ENCODE assay signal across 13 cellular contexts in the genomic region with DNA sequence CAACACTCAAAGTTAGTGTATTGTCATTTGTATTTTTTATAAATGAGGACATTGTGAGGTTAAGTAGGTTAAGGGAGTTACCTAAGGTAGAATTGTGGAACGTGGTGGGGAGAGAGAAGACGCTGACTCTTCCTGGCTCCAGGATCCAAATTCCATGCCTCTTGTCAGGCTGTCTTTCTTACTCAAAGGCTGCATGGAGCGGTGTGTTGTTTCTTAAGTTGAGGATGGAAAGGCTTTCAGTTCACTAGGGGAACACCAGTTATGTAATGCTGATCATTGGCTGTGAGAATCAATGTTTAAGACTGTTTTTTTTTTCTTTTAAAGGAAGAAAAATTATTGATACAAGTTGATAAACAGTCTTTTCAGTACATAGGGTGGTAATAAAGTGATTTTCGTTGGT. TPM values are rescaled to one million over a fixed set of nuclear protein-coding genes. Genes with fewer than 3 reads are reported as not detected.
A peak's percentile ranks its signal among the peaks of the same experiment; 100 is the strongest.
DNase-seq lines count a peak whose midpoint lies in the region; ATAC-seq and TF ChIP-seq lines count a peak whose summit lies in the region.
"Had no signal": no experiment of that assay in that cellular context is flagged by ENCODE, and none has a peak within 500 bp of the region (broad histone marks: within the 10 kb centered on the region; RNA-seq: fewer than 3 reads in every experiment).

No MANE protein-coding gene starts in this region.

- H3K9ac ChIP-seq in HUES48 (ENCODE audit: low read depth, low read length) (no peak overlapping the region), neural cell (ENCODE audit: low read length) (no peak overlapping the region)

- peak overlapping the region; percentile 52 for H3K4me3 Mint-ChIP-seq in T-helper 2 cell treated with Interferon-gamma antibody and Interleukin-4, amounts not matched to agents 5 μg/mL and 100 μg/mL, for 36 hours
- peak overlapping the region; percentile 97 for H3K4me3 Mint-ChIP-seq in activated naive CD8-positive, alpha-beta T cell treated with anti-CD3 and anti-CD28 coated beads, Interleukin-2, amount 10 ng/mL, durations not matched to agents 7 days and 5 days

- H3K36me3 Mint-ChIP-seq in T-helper 2 cell treated with Interferon-gamma antibody and Interleukin-4, amounts not matched to agents 5 μg/mL and 100 μg/mL, for 36 hours (ENCODE audit: low read depth) = peaks cover 34% of the 10 kb centered on the region
- H3K36me3 Mint-ChIP-seq in activated naive CD8-positive, alpha-beta T cell treated with anti-CD3 and anti-CD28 coated beads, Interleukin-2, amount 10 ng/mL, durations not matched to agents 7 days and 5 days = peaks cover 12% of the 10 kb centered on the region

- H4K20me1 ChIP-seq in neural cell (ENCODE audit: insufficient read depth) = peaks cover 16% of the 10 kb centered on the region

- in situ Hi-C loops in GM13977 (cut with MboI; ENCODE audit: low pct_unique_long_range_greater_than_20kb, low sequenced_read_pairs, unreplicated experiment) = no loop called here

- peaks cover 68% of the 10 kb centered on the region for H3K79me2 ChIP-seq in neural cell (replicated peaks; ENCODE audit: insufficient read depth, low read length)

- peaks cover 38% of the 10 kb centered on the region for H3K4me1 Mint-ChIP-seq in T-helper 2 cell treated with Interferon-gamma antibody and Interleukin-4, amounts not matched to agents 5 μg/mL and 100 μg/mL, for 36 hours (ENCODE audit: low read depth)
- H3K4me1 Mint-ChIP-seq in activated naive CD8-positive, alpha-beta T cell treated with anti-CD3 and anti-CD28 coated beads, Interleukin-2, amount 10 ng/mL, durations not matched to agents 7 days and 5 days = peaks cover 53% of the 10 kb centered on the region

- TF ChIP-seq CTCF in neural cell (IDR thresholded peaks at IDR 0.05; ENCODE audit: poor library complexity, severe bottlenecking) (no peak), GM13977 (IDR thresholded peaks at IDR 0.05; ENCODE audit: extremely low read depth, insufficient read depth, missing control alignments) (no peak)

- DNase-seq in T-helper 2 cell treated with Interferon-gamma antibody and Interleukin-4, amounts not matched to agents 5 μg/mL and 100 μg/mL, for 36 hours (ENCODE audit: low spot score) = no peak
- DNase-seq in T-helper 2 cell = no peak
- DNase-seq in activated naive CD8-positive, alpha-beta T cell treated with anti-CD3 and anti-CD28 coated beads, Interleukin-2, amount 10 ng/mL, durations not matched to agents 7 days and 5 days = no peak
- DNase-seq in GM13977 (ENCODE audit: low spot score) = no peak
- DNase-seq: body of pancreas, NCI-H226 had no signal

- POLR2A ChIA-PET in activated naive CD8-positive, alpha-beta T cell treated with anti-CD3 and anti-CD28 coated beads, Interleukin-2, amount 10 ng/mL, durations not matched to agents 7 days and 5 days (lab: Charles Lee) = interaction anchor here (0.8 kb wide), 1 partner anchor 81 kb away, joined by 3 read pairs; no protein-coding TSS in a partner anchor

- H3K9me2 ChIP-seq in neural cell (ENCODE audit: insufficient read depth, low read length) = no peaks in the 10 kb centered on the region

- peak overlapping the region; percentile 16 for H3K27ac Mint-ChIP-seq in T-helper 2 cell treated with Interferon-gamma antibody and Interleukin-4, amounts not matched to agents 5 μg/mL and 100 μg/mL, for 36 hours
- peak overlapping the region; percentile 27 for H3K27ac Mint-ChIP-seq in activated naive CD8-positive, alpha-beta T cell treated with anti-CD3 and anti-CD28 coated beads, Interleukin-2, amount 10 ng/mL, durations not matched to agents 7 days and 5 days

- no peaks in the 10 kb centered on the region for H3K27me3 Mint-ChIP-seq in T-helper 2 cell treated with Interferon-gamma antibody and Interleukin-4, amounts not matched to agents 5 μg/mL and 100 μg/mL, for 36 hours (ENCODE audit: low read depth)
- H3K27me3 Mint-ChIP-seq in activated naive CD8-positive, alpha-beta T cell treated with anti-CD3 and anti-CD28 coated beads, Interleukin-2, amount 10 ng/mL, durations not matched to agents 7 days and 5 days = peaks cover 2% of the 10 kb centered on the region

- ATAC-seq in activated naive CD8-positive, alpha-beta T cell treated with anti-CD3 and anti-CD28 coated beads, Interleukin-2, amount 10 ng/mL, durations not matched to agents 7 days and 5 days (ENCODE audit: low read depth) = no peak
- no peak for ATAC-seq in HG03521 (IDR thresholded peaks at IDR 0.05; ENCODE audit: unreplicated experiment)
- ATAC-seq in GM21737 (IDR thresholded peaks at IDR 0.05; ENCODE audit: unreplicated experiment) = no peak
- ATAC-seq: body of pancreas, Right ventricle myocardium inferior had no signal

- no peak overlapping the region for H3K4me2 ChIP-seq in neural cell (ENCODE audit: low read length)

- H3K9me3 ChIP-seq in HUES48 (ENCODE audit: control insufficient read depth, insufficient read depth, low read length) (no peaks in the 10 kb centered on the region), neural cell (ENCODE audit: low read length) (no peaks in the 10 kb centered on the region)
- H3K9me3 ChIP-seq: body of pancreas had no signal

- TF ChIP-seq RAD21 in neural cell (conservative IDR thresholded peaks at IDR 0.05) = no peak

- H3K4me1 ChIP-seq in HUES48 (ENCODE audit: control insufficient read depth, insufficient read depth, low read length) = peaks cover 16% of the 10 kb centered on the region

- no peak overlapping the region for H3K27ac ChIP-seq in HUES48 (ENCODE audit: low read depth, low read length)
- H3K27ac ChIP-seq in neural cell (ENCODE audit: low read length) = no peak overlapping the region
- H3K27ac ChIP-seq: body of pancreas had no signal

- H3K4me3 ChIP-seq in HUES48 (ENCODE audit: low read depth, low read length) (0 out of 2 replicates have a peak overlapping the region, but pooled peaks have one; percentile 5), neural cell (ENCODE audit: low read length) (peak overlapping the region; percentile 70)
- H3K4me3 ChIP-seq: body of pancreas had no signal

- H2AFZ ChIP-seq in neural cell (ENCODE audit: low read depth, low read length) = no peak overlapping the region

- H3K27me3 ChIP-seq in HUES48 (ENCODE audit: control insufficient read depth, insufficient read depth, low read length) (no peaks in the 10 kb centered on the region), neural cell (ENCODE audit: insufficient read depth, low read depth, low read length) (no peaks in the 10 kb centered on the region)
- H3K27me3 ChIP-seq: body of pancreas had no signal

- no peak for TF ChIP-seq EP300 in neural cell (conservative IDR thresholded peaks at IDR 0.05; ENCODE audit: poor library complexity, severe bottlenecking)

- H3K9me3 Mint-ChIP-seq in T-helper 2 cell treated with Interferon-gamma antibody and Interleukin-4, amounts not matched to agents 5 μg/mL and 100 μg/mL, for 36 hours = no peaks in the 10 kb centered on the region
- H3K9me3 Mint-ChIP-seq in activated naive CD8-positive, alpha-beta T cell treated with anti-CD3 and anti-CD28 coated beads, Interleukin-2, amount 10 ng/mL, durations not matched to agents 7 days and 5 days = no peaks in the 10 kb centered on the region

- no peaks in the 10 kb centered on the region for H3F3A ChIP-seq in neural cell (ENCODE audit: insufficient read depth, low read length, poor library complexity, severe bottlenecking)

- H3K36me3 ChIP-seq in HUES48 (ENCODE audit: control insufficient read depth, insufficient read depth, low read length) (no peaks in the 10 kb centered on the region), neural cell (ENCODE audit: insufficient read depth, low read length) (no peaks in the 10 kb centered on the region)

TF ChIP-seq in neural cell, 6 proteins besides CTCF, POLR2A, EP300 and RAD21:
- no peak for TF ChIP-seq SMC3 (conservative IDR thresholded peaks at IDR 0.05; ENCODE audit: poor library complexity)
- TF ChIP-seq EZH2 (IDR thresholded peaks at IDR 0.05; ENCODE audit: borderline replicate concordance, insufficient read depth, low read length, poor library complexity, severe bottlenecking) = no peak
- TF ChIP-seq, protein P1, sequence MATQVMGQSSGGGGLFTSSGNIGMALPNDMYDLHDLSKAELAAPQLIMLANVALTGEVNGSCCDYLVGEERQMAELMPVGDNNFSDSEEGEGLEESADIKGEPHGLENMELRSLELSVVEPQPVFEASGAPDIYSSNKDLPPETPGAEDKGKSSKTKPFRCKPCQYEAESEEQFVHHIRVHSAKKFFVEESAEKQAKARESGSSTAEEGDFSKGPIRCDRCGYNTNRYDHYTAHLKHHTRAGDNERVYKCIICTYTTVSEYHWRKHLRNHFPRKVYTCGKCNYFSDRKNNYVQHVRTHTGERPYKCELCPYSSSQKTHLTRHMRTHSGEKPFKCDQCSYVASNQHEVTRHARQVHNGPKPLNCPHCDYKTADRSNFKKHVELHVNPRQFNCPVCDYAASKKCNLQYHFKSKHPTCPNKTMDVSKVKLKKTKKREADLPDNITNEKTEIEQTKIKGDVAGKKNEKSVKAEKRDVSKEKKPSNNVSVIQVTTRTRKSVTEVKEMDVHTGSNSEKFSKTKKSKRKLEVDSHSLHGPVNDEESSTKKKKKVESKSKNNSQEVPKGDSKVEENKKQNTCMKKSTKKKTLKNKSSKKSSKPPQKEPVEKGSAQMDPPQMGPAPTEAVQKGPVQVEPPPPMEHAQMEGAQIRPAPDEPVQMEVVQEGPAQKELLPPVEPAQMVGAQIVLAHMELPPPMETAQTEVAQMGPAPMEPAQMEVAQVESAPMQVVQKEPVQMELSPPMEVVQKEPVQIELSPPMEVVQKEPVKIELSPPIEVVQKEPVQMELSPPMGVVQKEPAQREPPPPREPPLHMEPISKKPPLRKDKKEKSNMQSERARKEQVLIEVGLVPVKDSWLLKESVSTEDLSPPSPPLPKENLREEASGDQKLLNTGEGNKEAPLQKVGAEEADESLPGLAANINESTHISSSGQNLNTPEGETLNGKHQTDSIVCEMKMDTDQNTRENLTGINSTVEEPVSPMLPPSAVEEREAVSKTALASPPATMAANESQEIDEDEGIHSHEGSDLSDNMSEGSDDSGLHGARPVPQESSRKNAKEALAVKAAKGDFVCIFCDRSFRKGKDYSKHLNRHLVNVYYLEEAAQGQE (IDR thresholded peaks at IDR 0.05; ENCODE audit: borderline replicate concordance) = no peak
- no peak for TF ChIP-seq MXI1 (conservative IDR thresholded peaks at IDR 0.05; ENCODE audit: poor library complexity, severe bottlenecking)

RNA-seq across cellular contexts. Expression of gene UBE2L3, which starts 2.9 kb away (rescaled TPM):
- total RNA-seq in activated naive CD8-positive, alpha-beta T cell treated with anti-CD3 and anti-CD28 coated beads, Interleukin-2, amount 10 ng/mL, durations not matched to agents 7 days and 5 days = 10 to 100 TPM; 49.3 to 51.5 TPM
- 42.9 and 49.1 TPM in 2 replicates for polyA plus RNA-seq in neural cell
- 39.2 and 46.5 TPM in 2 replicates for polyA minus RNA-seq in neural cell

RNA-seq across cellular contexts. Expression of gene RIMBP3C, which starts 19.1 kb away (rescaled TPM):
- 1 to 10 TPM; 1.0 to 1.1 TPM for total RNA-seq in activated naive CD8-positive, alpha-beta T cell treated with anti-CD3 and anti-CD28 coated beads, Interleukin-2, amount 10 ng/mL, durations not matched to agents 7 days and 5 days
- 0.07 TPM in 1 of 2 replicates, not detected in the other for polyA plus RNA-seq in neural cell
- 3.5 and 5.1 TPM in 2 replicates for polyA minus RNA-seq in neural cell
- total RNA-seq: myocyte, Right ventricle myocardium inferior had no signal
- polyA plus RNA-seq: AG04450 had no signal

RNA-seq across cellular contexts. Expression of gene YDJC, which starts 59.4 kb away (rescaled TPM):
- 10 to 100 TPM; 45.3 to 46.7 TPM for total RNA-seq in activated naive CD8-positive, alpha-beta T cell treated with anti-CD3 and anti-CD28 coated beads, Interleukin-2, amount 10 ng/mL, durations not matched to agents 7 days and 5 days
- 20.0 and 27.6 TPM in 2 replicates for polyA plus RNA-seq in neural cell
- 10.9 and 11.2 TPM in 2 replicates for polyA minus RNA-seq in neural cell
